In genomic region chr5:90519081-90519480, GRCh38 we compare ENCODE assay signal across 19 cellular contexts. TPM values are rescaled to one million over a fixed set of nuclear protein-coding genes. Genes with fewer than 3 reads are reported as not detected.
DNase-seq lines count a peak whose midpoint lies in the region; ATAC-seq and TF ChIP-seq lines count a peak whose summit lies in the region.
"Had no signal": no experiment of that assay in that cellular context is flagged by ENCODE, and none has a peak within 500 bp of the region (broad histone marks: within the 10 kb centered on the region; RNA-seq: fewer than 3 reads in every experiment).

No MANE protein-coding gene starts in this region.

- H3K27ac ChIP-seq in OCI-LY7 (ENCODE audit: low read depth, low read length, poor library complexity, severe bottlenecking): no peak overlapping the region
- H3K27ac ChIP-seq: body of pancreas, coronary artery, heart right ventricle, neutrophil, tibial artery had no signal

- POLR2A ChIA-PET in OCI-LY7 (lab: Charles Lee): interaction anchor here (1.0 kb wide), 1 partner anchor 109 kb away, joined by 3 read pairs; the partner anchor contains the start of gene CETN3

- no peaks in the 10 kb centered on the region for H3K9me2 ChIP-seq in OCI-LY7 (ENCODE audit: insufficient read depth, low read length)

- H3K36me3 ChIP-seq in OCI-LY7 (ENCODE audit: insufficient read depth, low read length): peaks cover 69% of the 10 kb centered on the region

- peak; percentile 92 for DNase-seq in DMS53 (lab: John Stamatoyannopoulos, UW)
- peak; percentile 76 for DNase-seq in NCI-H1436 (lab: John Stamatoyannopoulos, UW)
- no peak for DNase-seq in OCI-LY7 (ENCODE audit: low spot score)
- DNase-seq in immature natural killer cell: no peak
- no peak for DNase-seq in NCI-H82 treated with DMSO at 0.1 percent for 48 hours (lab: John Stamatoyannopoulos, UW; ENCODE audit: unreplicated experiment)
- DNase-seq in mesothelial cell of epicardium (ENCODE audit: low spot score in 2 of 2, unreplicated experiment in 2 of 2): no peak
- no peak for DNase-seq in left cardiac atrium
- DNase-seq: activated CD4-positive, alpha-beta T cell treated with anti-CD3 and anti-CD28 coated beads for 4 hours; activated naive CD8-positive, alpha-beta T cell treated with anti-CD3 and anti-CD28 coated beads for 36 hours; activated T-cell treated with anti-CD3 and anti-CD28 coated beads, Interleukin-2, amount 50 U/mL, for 72 hours; body of pancreas; heart right ventricle; NCI-H2227 treated with DMSO at 0.1 percent for 48 hours; small intestine; stimulated activated CD4-positive, alpha-beta T cell treated with anti-CD3 and anti-CD28 coated beads, Interleukin-2, amount 100 ng/mL, for 48 hours; tibial artery had no signal

- H3K79me2 ChIP-seq in OCI-LY7 (ENCODE audit: insufficient read depth, low read depth, low read length): no peaks in the 10 kb centered on the region

- H3K4me2 ChIP-seq in OCI-LY7 (ENCODE audit: low read length): peak overlapping the region; percentile 32

- BruUV-seq in OCI-LY7 (replicated peaks; lab: Mats Ljungman, UMichigan): no TSS peak

- H4K20me1 ChIP-seq in OCI-LY7 (ENCODE audit: insufficient read depth, low read length): no peaks in the 10 kb centered on the region

- H3K4me3 Mint-ChIP-seq in immature natural killer cell (no peak overlapping the region), mesothelial cell of epicardium (no peak overlapping the region)
- H3K4me3 Mint-ChIP-seq: activated naive CD8-positive, alpha-beta T cell treated with anti-CD3 and anti-CD28 coated beads for 36 hours; activated T-cell treated with anti-CD3 and anti-CD28 coated beads, Interleukin-2, amount 50 U/mL, for 72 hours; stimulated activated naive CD8-positive, alpha-beta T cell treated with anti-CD3 and anti-CD28 coated beads, Interleukin-15, Interleukin-2, amounts not matched to agents 100 ng/mL and 50 ng/mL, for 24 hours had no signal

- no peak for ATAC-seq in left cardiac atrium
- ATAC-seq: activated T-cell treated with anti-CD3 and anti-CD28 coated beads, Interleukin-2, amount 50 U/mL, for 72 hours; body of pancreas; heart right ventricle had no signal

- H3K27me3 Mint-ChIP-seq in immature natural killer cell (ENCODE audit: low read depth in 3 of 3) (peaks cover 0 to 1% (median 0%) of the 10 kb centered on the region in 3 donors), mesothelial cell of epicardium (ENCODE audit: low read depth) (no peaks in the 10 kb centered on the region)
- H3K27me3 Mint-ChIP-seq: activated naive CD8-positive, alpha-beta T cell treated with anti-CD3 and anti-CD28 coated beads for 36 hours; stimulated activated naive CD8-positive, alpha-beta T cell treated with anti-CD3 and anti-CD28 coated beads, Interleukin-15, Interleukin-2, amounts not matched to agents 100 ng/mL and 50 ng/mL, for 24 hours had no signal

- intact Hi-C loops in OCI-LY7 (cut with micrococcal nuclease; ENCODE audit: unreplicated experiment): no loop called here
- intact Hi-C loops in left cardiac atrium (cut with DNase I): no loop called here

- H3K27ac Mint-ChIP-seq in immature natural killer cell (peak overlapping the region in 4 of 6 donors; percentile 4 to 80 (median 30)), mesothelial cell of epicardium (no peak overlapping the region)
- H3K27ac Mint-ChIP-seq: activated naive CD8-positive, alpha-beta T cell treated with anti-CD3 and anti-CD28 coated beads for 36 hours; activated T-cell treated with anti-CD3 and anti-CD28 coated beads, Interleukin-2, amount 50 U/mL, for 72 hours; stimulated activated naive CD8-positive, alpha-beta T cell treated with anti-CD3 and anti-CD28 coated beads, Interleukin-15, Interleukin-2, amounts not matched to agents 100 ng/mL and 50 ng/mL, for 24 hours had no signal

- TF ChIP-seq CTCF in OCI-LY7 (conservative IDR thresholded peaks at IDR 0.05; ENCODE audit: low read length): no peak
- TF ChIP-seq CTCF in mesothelial cell of epicardium (IDR thresholded peaks at IDR 0.05; ENCODE audit: unreplicated experiment): no peak

- H3K4me1 ChIP-seq in OCI-LY7 (ENCODE audit: insufficient read depth, low read length, poor library complexity, severe bottlenecking): peaks cover 8% of the 10 kb centered on the region
- H3K4me1 ChIP-seq: heart right ventricle, tibial artery had no signal

- H3K4me3 ChIP-seq in OCI-LY7 (ENCODE audit: low read depth, low read length, poor library complexity, severe bottlenecking): no peak overlapping the region
- H3K4me3 ChIP-seq: body of pancreas, coronary artery, heart right ventricle, tibial artery had no signal

- peaks cover 15 to 26% (median 19%) of the 10 kb centered on the region in 3 donors for H3K36me3 Mint-ChIP-seq in immature natural killer cell
- H3K36me3 Mint-ChIP-seq in mesothelial cell of epicardium: peaks cover 43% of the 10 kb centered on the region

- H3K4me1 Mint-ChIP-seq in immature natural killer cell: peaks cover 2 to 29% of the 10 kb centered on the region in 2 donors
- H3K4me1 Mint-ChIP-seq in mesothelial cell of epicardium: no peaks in the 10 kb centered on the region

- H2AFZ ChIP-seq in OCI-LY7 (ENCODE audit: low read length): no peak overlapping the region

- CTCF ChIA-PET in OCI-LY7 (lab: Charles Lee; ENCODE audit: unreplicated experiment): no interaction called here

- no peaks in the 10 kb centered on the region for H3K9me3 Mint-ChIP-seq in immature natural killer cell
- H3K9me3 Mint-ChIP-seq in mesothelial cell of epicardium: no peaks in the 10 kb centered on the region
- H3K9me3 Mint-ChIP-seq: activated naive CD8-positive, alpha-beta T cell treated with anti-CD3 and anti-CD28 coated beads for 36 hours; activated T-cell treated with anti-CD3 and anti-CD28 coated beads, Interleukin-2, amount 50 U/mL, for 72 hours; stimulated activated naive CD8-positive, alpha-beta T cell treated with anti-CD3 and anti-CD28 coated beads, Interleukin-15, Interleukin-2, amounts not matched to agents 100 ng/mL and 50 ng/mL, for 24 hours had no signal

- no peaks in the 10 kb centered on the region for H3K9me3 ChIP-seq in OCI-LY7 (ENCODE audit: low read length)
- H3K9me3 ChIP-seq: body of pancreas, heart right ventricle, neutrophil, tibial artery had no signal

RNA-seq across cellular contexts. Expression of gene LYSMD3, which starts 10.3 kb away (rescaled TPM):
- 5.7 and 9.5 TPM in 2 replicates for total RNA-seq in OCI-LY7 (2014; rRNA removed; shearing (Covaris generic))
- 14.3 and 14.8 TPM in 2 replicates for total RNA-seq in OCI-LY7 (2022)
- 10 to 100 TPM in 1 of 3 donors, 1 to 10 TPM in 2; 6.5 to 11.7 (median 9.4) TPM for polyA plus RNA-seq in immature natural killer cell
- total RNA-seq in mesothelial cell of epicardium: 14.5 to 16.8 TPM (median 14.8 TPM) in 3 replicates
- 10 to 100 TPM; 17.3 to 30.0 TPM for total RNA-seq in left cardiac atrium

RNA-seq across cellular contexts. Expression of gene ADGRV1, which starts 39.5 kb away (rescaled TPM):
- 0.05 TPM in 1 of 2 replicates, not detected in the other for total RNA-seq in OCI-LY7 (2014; rRNA removed; shearing (Covaris generic))
- not detected in 2 replicates for total RNA-seq in OCI-LY7 (2022)
- under 1 TPM in 1 of 3 donors, not detected in 2; 0.43 TPM for polyA plus RNA-seq in immature natural killer cell
- 22.2 to 25.4 TPM (median 24.6 TPM) in 3 replicates for total RNA-seq in mesothelial cell of epicardium
- total RNA-seq in left cardiac atrium: under 1 TPM; 0.32 to 0.60 TPM

RNA-seq across cellular contexts. Expression of gene POLR3G, which starts 44.4 kb away (rescaled TPM):
- total RNA-seq in OCI-LY7 (2014; rRNA removed; shearing (Covaris generic)): 9.9 and 14.6 TPM in 2 replicates
- 12.9 and 14.2 TPM in 2 replicates for total RNA-seq in OCI-LY7 (2022)
- 1 to 10 TPM; 1.5 to 3.5 (median 1.6) TPM for polyA plus RNA-seq in immature natural killer cell
- total RNA-seq in mesothelial cell of epicardium: 1.6 to 2.1 TPM (median 1.7 TPM) in 3 replicates
- 1 to 10 TPM; 1.0 to 1.2 TPM for total RNA-seq in left cardiac atrium

RNA-seq across cellular contexts. Expression of gene MBLAC2, which starts 44.5 kb away (rescaled TPM):
- 9.1 and 9.4 TPM in 2 replicates for total RNA-seq in OCI-LY7 (2014; rRNA removed; shearing (Covaris generic))
- 16.3 and 17.3 TPM in 2 replicates for total RNA-seq in OCI-LY7 (2022)
- polyA plus RNA-seq in immature natural killer cell: 1 to 10 TPM; 2.2 to 3.1 (median 2.9) TPM
- total RNA-seq in mesothelial cell of epicardium: 5.0 to 5.2 TPM (median 5.1 TPM) in 3 replicates
- 1 to 10 TPM; 3.2 to 3.4 TPM for total RNA-seq in left cardiac atrium

Comparison
In these comparisons a context has a peak if more than half of its experiments do, and no peak if none do; other contexts are left out.
1. DNase-seq: peak in DMS53 (single experiment) and NCI-H1436 (single experiment); none in OCI-LY7 (single experiment), immature natural killer cell (0 of 3), NCI-H82 treated with DMSO at 0.1 percent for 48 hours (single experiment), mesothelial cell of epicardium (0 of 2) and left cardiac atrium (single experiment).
2. RNA of gene ADGRV1, which starts 39.5 kb away (total RNA-seq): 22.2 to 25.4 TPM in mesothelial cell of epicardium; 0.32 to 0.60 TPM in left cardiac atrium and 0.05 TPM in OCI-LY7; every median in the first group is over 10 times any median in the second.